8 cellular contexts compared by ENCODE assay signal in genomic region chr19:4792019-4792865, GRCh38. TPM values are rescaled to one million over a fixed set of nuclear protein-coding genes. Genes with fewer than 3 reads are reported as not detected.
A peak's percentile ranks its signal among the peaks of the same experiment; 100 is the strongest.
DNase-seq lines count a peak whose midpoint lies in the region; ATAC-seq and TF ChIP-seq lines count a peak whose summit lies in the region.
"Not testable (repeated sequence)": the region's sequence is repeated elsewhere in the genome, so short reads cannot be mapped to it uniquely, and the experiment has no call there.

No MANE protein-coding gene starts in this region.

- peak overlapping the region in 2 of 3 donors; percentile 71 to 81 for H3K27ac Mint-ChIP-seq in CD4-positive, CD25-positive, alpha-beta regulatory T cell
- peak overlapping the region; percentile 46 for H3K27ac Mint-ChIP-seq in activated naive CD4-positive, alpha-beta T cell treated with anti-CD3 and anti-CD28 coated beads, Interleukin-2, amount 50 U/mL, for 24 hours
- peak overlapping the region in 1 of 3 experiments; percentile 46 for H3K27ac Mint-ChIP-seq in nephron

- peaks cover 28% of the 10 kb centered on the region for H3K4me1 ChIP-seq in CD4-positive, CD25-positive, alpha-beta regulatory T cell (ENCODE audit: control insufficient read depth, insufficient read depth, low read length, poor library complexity, severe bottlenecking)
- H3K4me1 ChIP-seq in IMR-90 (ENCODE audit: control insufficient read depth, insufficient read depth, low read length); iPS-18a (ENCODE audit: control insufficient read depth, low read depth, low read length): not testable (repeated sequence)
- peaks cover 11% of the 10 kb centered on the region for H3K4me1 ChIP-seq in effector memory CD4-positive, alpha-beta T cell (ENCODE audit: control insufficient read depth, insufficient read depth, low read length, poor library complexity, severe bottlenecking)
- peaks cover 30 to 54% (median 44%) of the 10 kb centered on the region in 4 donors for H3K4me1 ChIP-seq in stomach

- peaks cover 3 to 51% (median 6%) of the 10 kb centered on the region in 4 donors for H3K4me1 Mint-ChIP-seq in CD4-positive, CD25-positive, alpha-beta regulatory T cell
- peaks cover 33% of the 10 kb centered on the region for H3K4me1 Mint-ChIP-seq in activated naive CD4-positive, alpha-beta T cell treated with anti-CD3 and anti-CD28 coated beads, Interleukin-2, amount 50 U/mL, for 24 hours
- H3K4me1 Mint-ChIP-seq in nephron = not testable (repeated sequence)

- H2BK15ac ChIP-seq in IMR-90 (ENCODE audit: low read depth, low read length) = not testable (repeated sequence)

- peak overlapping the region; percentile 67 to 92 (median 85) for H3K4me3 Mint-ChIP-seq in CD4-positive, CD25-positive, alpha-beta regulatory T cell
- H3K4me3 Mint-ChIP-seq in activated naive CD4-positive, alpha-beta T cell treated with anti-CD3 and anti-CD28 coated beads, Interleukin-2, amount 50 U/mL, for 24 hours = peak overlapping the region; percentile 92
- H3K4me3 Mint-ChIP-seq in nephron = peak overlapping the region; percentile 78 to 84 (median 82)

- POLR2A ChIA-PET in IMR-90 (lab: Charles Lee; ENCODE audit: unreplicated experiment) = not testable (repeated sequence)

- H3K4me2 ChIP-seq in IMR-90 (ENCODE audit: low read depth, low read length) (peak overlapping the region; percentile 89), SU-DHL-6 (ENCODE audit: low read depth, low read length, poor library complexity, severe bottlenecking) (peak overlapping the region; percentile 77)

- not testable (repeated sequence) for H3K56ac ChIP-seq in IMR-90 (ENCODE audit: extremely low read depth, insufficient read depth, low read length)

- peak overlapping the region; percentile 92 for H3K27ac ChIP-seq in CD4-positive, CD25-positive, alpha-beta regulatory T cell (ENCODE audit: insufficient read depth, low read length, poor library complexity, severe bottlenecking)
- H3K27ac ChIP-seq in IMR-90 (ENCODE audit: insufficient read depth, low read length) = peak overlapping the region; percentile 77
- peak overlapping the region; percentile 61 for H3K27ac ChIP-seq in SU-DHL-6 (ENCODE audit: low read depth, low read length)
- H3K27ac ChIP-seq in effector memory CD4-positive, alpha-beta T cell (ENCODE audit: insufficient read depth, low read length, poor library complexity, severe bottlenecking) = peak overlapping the region; percentile 91
- H3K27ac ChIP-seq in iPS-18a (ENCODE audit: low read length) = peak overlapping the region; percentile 86
- peak overlapping the region; percentile 93 to 96 (median 95) for H3K27ac ChIP-seq in stomach

- peaks cover 49% of the 10 kb centered on the region for H3K79me2 ChIP-seq in SU-DHL-6 (ENCODE audit: insufficient read depth, low read length)

- H3K4me3 ChIP-seq in CD4-positive, CD25-positive, alpha-beta regulatory T cell (ENCODE audit: low read depth, low read length) = not testable (repeated sequence)
- H3K4me3 ChIP-seq in IMR-90 (ENCODE audit: insufficient read depth, low read depth, low read length) = peak overlapping the region; percentile 66
- H3K4me3 ChIP-seq in SU-DHL-6 (ENCODE audit: insufficient read depth, low read length, poor library complexity, severe bottlenecking) = peak overlapping the region; percentile 84
- H3K4me3 ChIP-seq in effector memory CD4-positive, alpha-beta T cell (ENCODE audit: insufficient read depth, low read depth, low read length, poor library complexity, severe bottlenecking) = peak overlapping the region; percentile 90
- H3K4me3 ChIP-seq in iPS-18a (ENCODE audit: low read length) = peak overlapping the region; percentile 74
- peak overlapping the region; percentile 87 to 99 (median 96) for H3K4me3 ChIP-seq in stomach

- H3K9ac ChIP-seq in IMR-90 (ENCODE audit: low read depth, low read length) (peak overlapping the region; percentile 74), SU-DHL-6 (ENCODE audit: low read length) (peak overlapping the region; percentile 94), iPS-18a (ENCODE audit: low read length) (peak overlapping the region; percentile 95)

- TF ChIP-seq CTCF in IMR-90 (conservative IDR thresholded peaks at IDR 0.05; ENCODE audit: low read depth, low read length); SU-DHL-6 (IDR thresholded peaks at IDR 0.05; ENCODE audit: insufficient read depth, low read length, poor library complexity, severe bottlenecking); nephron (IDR thresholded peaks at IDR 0.05; ENCODE audit: unreplicated experiment in 3 of 3); stomach (IDR thresholded peaks at IDR 0.05): not testable (repeated sequence)

- BruUV-seq in IMR-90 (replicated peaks; lab: Mats Ljungman, UMichigan) = not testable (repeated sequence)

- peak overlapping the region; percentile 68 for H3K4ac ChIP-seq in IMR-90 (ENCODE audit: low read depth, low read length)

- H3K9me2 ChIP-seq in SU-DHL-6 (replicated peaks; ENCODE audit: insufficient read depth, low read length) = not testable (repeated sequence)

- not testable (repeated sequence) for H3K27me3 Mint-ChIP-seq in CD4-positive, CD25-positive, alpha-beta regulatory T cell; activated naive CD4-positive, alpha-beta T cell treated with anti-CD3 and anti-CD28 coated beads, Interleukin-2, amount 50 U/mL, for 24 hours; nephron (ENCODE audit: low read depth)

- not testable (repeated sequence) for H3K9me1 ChIP-seq in IMR-90 (ENCODE audit: insufficient read depth, low read length)

- TF ChIP-seq EP300 in stomach (IDR thresholded peaks at IDR 0.05) = not testable (repeated sequence)

- H2AK9ac ChIP-seq in IMR-90 (replicated peaks; ENCODE audit: low read depth, low read length, poor library complexity) = peak overlapping the region; percentile 94

- intact Hi-C loops in IMR-90 (cut with micrococcal nuclease); stomach (cut with DNase I; ENCODE audit: low total_unique reads): not testable (repeated sequence)

- dilution Hi-C loops in IMR-90 (cut with HindIII; ENCODE audit: low sequenced_read_pairs, unreplicated experiment) = not testable (repeated sequence)

- H3K79me1 ChIP-seq in IMR-90 (ENCODE audit: low read depth in 1 of 2, low read length in 2 of 2) = peaks cover 15 to 46% of the 10 kb centered on the region in 2 experiments; a peak in 3 of 4 replicates

- CTCF ChIA-PET in IMR-90 (lab: Yijun Ruan, JAX) = interaction anchor here (0.6 to 2.0 kb wide), 5 partner anchors 8 to 74 kb away, joined by 3 to 17 read pairs (median 4); no protein-coding TSS in a partner anchor

- peak overlapping the region; percentile 21; the same call in 1 of the 2 replicates for H4K5ac ChIP-seq in IMR-90 (ENCODE audit: low read depth, low read length)

- peak overlapping the region; percentile 85 for H2BK5ac ChIP-seq in IMR-90 (ENCODE audit: low read depth, low read length, poor library complexity, severe bottlenecking)

- H2AFZ ChIP-seq in IMR-90 (replicated peaks; ENCODE audit: low read length, poor library complexity) = peak overlapping the region; percentile 89
- H2AFZ ChIP-seq in SU-DHL-6 (ENCODE audit: low read depth, low read length, severe bottlenecking) = peak overlapping the region; percentile 83

- 2% methylated on average over 22 of the region's 75 CpGs; no CpG with 5 or more reads in 1 of the 2 experiments for WGBS in IMR-90 (ENCODE audit: extremely low coverage in 2 of 2, insufficient read length in 1 of 2), 2 experiments
- 5 to 70% (median 6%) methylated on average over 7 to 75 of the region's 75 CpGs for WGBS in stomach, 5 donors

- peak in 1 of 3 donors; percentile 21 for DNase-seq in CD4-positive, CD25-positive, alpha-beta regulatory T cell
- DNase-seq in IMR-90; effector memory CD4-positive, alpha-beta T cell; stomach: not testable (repeated sequence)

- not testable (repeated sequence) for H3K9me3 Mint-ChIP-seq in CD4-positive, CD25-positive, alpha-beta regulatory T cell; activated naive CD4-positive, alpha-beta T cell treated with anti-CD3 and anti-CD28 coated beads, Interleukin-2, amount 50 U/mL, for 24 hours; nephron

- H3K36me3 Mint-ChIP-seq in CD4-positive, CD25-positive, alpha-beta regulatory T cell; activated naive CD4-positive, alpha-beta T cell treated with anti-CD3 and anti-CD28 coated beads, Interleukin-2, amount 50 U/mL, for 24 hours: not testable (repeated sequence)
- peaks cover 22% of the 10 kb centered on the region for H3K36me3 Mint-ChIP-seq in nephron (ENCODE audit: low read depth)

- H3K36me3 ChIP-seq in CD4-positive, CD25-positive, alpha-beta regulatory T cell (ENCODE audit: control insufficient read depth, insufficient read depth, low read length) = peaks cover 33% of the 10 kb centered on the region
- H3K36me3 ChIP-seq in IMR-90 (ENCODE audit: control insufficient read depth, insufficient read depth, low read length) = peaks cover 21% of the 10 kb centered on the region
- not testable (repeated sequence) for H3K36me3 ChIP-seq in SU-DHL-6 (ENCODE audit: low read length)
- H3K36me3 ChIP-seq in effector memory CD4-positive, alpha-beta T cell (ENCODE audit: control insufficient read depth, insufficient read depth, low read length) = peaks cover 32% of the 10 kb centered on the region
- H3K36me3 ChIP-seq in iPS-18a (ENCODE audit: control insufficient read depth, low read depth, low read length) = peaks cover 24% of the 10 kb centered on the region
- peaks cover 35 to 47% (median 45%) of the 10 kb centered on the region in 4 donors for H3K36me3 ChIP-seq in stomach

- H4K20me1 ChIP-seq in IMR-90 (ENCODE audit: insufficient read depth, low read length); SU-DHL-6 (ENCODE audit: low read depth, low read length): not testable (repeated sequence)

- H3K9me3 ChIP-seq in CD4-positive, CD25-positive, alpha-beta regulatory T cell (ENCODE audit: control insufficient read depth in 2 of 2, low read length in 2 of 2); IMR-90 (ENCODE audit: control insufficient read depth, insufficient read depth, low read length); SU-DHL-6 (ENCODE audit: insufficient read depth, low read length); effector memory CD4-positive, alpha-beta T cell (ENCODE audit: control insufficient read depth, low read length); iPS-18a (ENCODE audit: control insufficient read depth, low read depth, low read length); stomach: not testable (repeated sequence)

- peak overlapping the region in 1 of 2 experiments; percentile 83; a peak in 2 of 4 replicates for H4K8ac ChIP-seq in IMR-90 (ENCODE audit: low read depth in 2 of 2, low read length in 2 of 2)

- in situ Hi-C loops in IMR-90 (cut with MboI; ENCODE audit: low sequenced_read_pairs) = loop anchor here (5.0 kb wide), 1 partner anchor 60 kb away; no protein-coding TSS in a partner anchor

- not testable (repeated sequence) for H3K23ac ChIP-seq in IMR-90 (ENCODE audit: low read depth, low read length)

- TF ChIP-seq POLR2A in IMR-90 (IDR thresholded peaks at IDR 0.05; ENCODE audit: low read depth, low read length); stomach (IDR thresholded peaks at IDR 0.05): not testable (repeated sequence)

- not testable (repeated sequence) for H2BK120ac ChIP-seq in IMR-90 (ENCODE audit: low read depth, low read length)

- not testable (repeated sequence) for ATAC-seq in CD4-positive, CD25-positive, alpha-beta regulatory T cell (ENCODE audit: low read depth in 2 of 2); IMR-90 (ENCODE audit: low read depth)

- 0 out of 2 replicates have a peak overlapping the region, but pooled peaks have one; percentile 30 for H2AK5ac ChIP-seq in IMR-90 (ENCODE audit: low read depth, low read length)

- H3K14ac ChIP-seq in IMR-90 (replicated peaks; ENCODE audit: low read depth, low read length) = peak overlapping the region; percentile 51; the same call in 1 of the 2 replicates

- H3K27me3 ChIP-seq in CD4-positive, CD25-positive, alpha-beta regulatory T cell (ENCODE audit: control insufficient read depth, insufficient read depth, low read length); IMR-90 (ENCODE audit: control insufficient read depth, insufficient read depth, low read length); SU-DHL-6 (ENCODE audit: low read length); effector memory CD4-positive, alpha-beta T cell (replicated peaks; ENCODE audit: control insufficient read depth, insufficient read depth, low read length, poor library complexity, severe bottlenecking); iPS-18a (ENCODE audit: control insufficient read depth, insufficient read depth, low read length); stomach: not testable (repeated sequence)

- peak overlapping the region; percentile 51; the same call in 1 of the 2 replicates for H4K91ac ChIP-seq in IMR-90 (ENCODE audit: insufficient read depth, low read depth, low read length)

- not testable (repeated sequence) for H2BK20ac ChIP-seq in IMR-90 (ENCODE audit: low read depth, low read length)

- H3K18ac ChIP-seq in IMR-90 (ENCODE audit: low read depth, low read length) = not testable (repeated sequence)

- not testable (repeated sequence) for H3F3A ChIP-seq in SU-DHL-6 (ENCODE audit: insufficient read depth)

- not testable (repeated sequence) for TF ChIP-seq RAD21 in IMR-90 (IDR thresholded peaks at IDR 0.05; ENCODE audit: low read length)

RNA-seq across cellular contexts. Expression of gene FEM1A, which starts 0.7 kb away (rescaled TPM):
- 11.9 TPM for total RNA-seq in CD4-positive, CD25-positive, alpha-beta regulatory T cell
- polyA plus RNA-seq in CD4-positive, CD25-positive, alpha-beta regulatory T cell = 1 to 10 TPM; 2.2 to 4.0 (median 2.7) TPM
- total RNA-seq in IMR-90 (2012; rRNA removed) (8.6 and 8.8 TPM in 2 replicates), stomach (10 to 100 TPM in 3 of 5 donors, 1 to 10 TPM in 2; 8.8 to 30.7 (median 12.8) TPM)
- polyA plus RNA-seq in IMR-90 (2012; rRNA removed) (5.3 and 5.8 TPM in 2 replicates), stomach (1 to 10 TPM; 3.5 to 4.0 (median 3.8) TPM)
- polyA plus RNA-seq in IMR-90 (2012; cell fraction: cytosol; rRNA removed) = 2.4 and 5.0 TPM in 2 replicates
- polyA plus RNA-seq in IMR-90 (2012; cell fraction: nucleus; rRNA removed; ENCODE audit: low replicate concordance) = 1.8 and 3.2 TPM in 2 replicates

RNA-seq across cellular contexts. Expression of gene TICAM1, which starts 39.3 kb away (rescaled TPM):
- 28.5 TPM for total RNA-seq in CD4-positive, CD25-positive, alpha-beta regulatory T cell
- 1 to 10 TPM; 3.3 to 9.0 (median 7.3) TPM for polyA plus RNA-seq in CD4-positive, CD25-positive, alpha-beta regulatory T cell
- total RNA-seq in IMR-90 (2012; rRNA removed) (0.90 and 1.1 TPM in 2 replicates), stomach (10 to 100 TPM in 3 of 5 donors, 1 to 10 TPM in 2; 1.8 to 46.9 (median 19.6) TPM)
- polyA plus RNA-seq in IMR-90 (2012; rRNA removed) (9.2 and 10.9 TPM in 2 replicates), stomach (10 to 100 TPM; 11.6 to 16.2 (median 13.7) TPM)
- polyA plus RNA-seq in IMR-90 (2012; cell fraction: cytosol; rRNA removed) = 6.4 and 7.8 TPM in 2 replicates
- polyA plus RNA-seq in IMR-90 (2012; cell fraction: nucleus; rRNA removed; ENCODE audit: low replicate concordance) = 2.4 and 4.9 TPM in 2 replicates
